In genomic region chr7:123784263-123784662, GRCh38 we compare ENCODE assay signal across 20 cellular contexts. TPM values are rescaled to one million over a fixed set of nuclear protein-coding genes. Genes with fewer than 3 reads are reported as not detected.
DNase-seq lines count a peak whose midpoint lies in the region; ATAC-seq and TF ChIP-seq lines count a peak whose summit lies in the region.
"Had no signal": no experiment of that assay in that cellular context is flagged by ENCODE, and none has a peak within 500 bp of the region (broad histone marks: within the 10 kb centered on the region; RNA-seq: fewer than 3 reads in every experiment).

No MANE protein-coding gene starts in this region.

- H3K4me1 ChIP-seq in PC-3 (ENCODE audit: insufficient read depth, low read length) (peaks cover 28% of the 10 kb centered on the region), smooth muscle cell (ENCODE audit: low read depth) (no peaks in the 10 kb centered on the region), Peyer's patch (peaks cover 0 to 3% (median 0%) of the 10 kb centered on the region in 4 donors), ascending aorta (no peaks in the 10 kb centered on the region)
- H3K4me1 ChIP-seq: BE2C had no signal

- H3K27ac ChIP-seq in PC-3 (ENCODE audit: low read length) = peak overlapping the region; percentile 59
- H3K27ac ChIP-seq in smooth muscle cell (ENCODE audit: low read depth) = peak overlapping the region; percentile 16
- no peak overlapping the region for H3K27ac ChIP-seq in Peyer's patch
- H3K27ac ChIP-seq in ascending aorta = no peak overlapping the region
- H3K27ac ChIP-seq: thoracic aorta had no signal

- no peaks in the 10 kb centered on the region for H3F3A ChIP-seq in PC-3 (ENCODE audit: low read length, unreplicated experiment)
- H3F3A ChIP-seq in smooth muscle cell (ENCODE audit: low read depth) = no peaks in the 10 kb centered on the region

- H3K9ac ChIP-seq in PC-3 (ENCODE audit: low read length) (no peak overlapping the region), smooth muscle cell (ENCODE audit: low read depth) (no peak overlapping the region)
- H3K9ac ChIP-seq: SK-N-SH had no signal

- BruUV-seq in PC-3 (replicated peaks; lab: Mats Ljungman, UMichigan) = no TSS peak

- H3K9me3 ChIP-seq in PC-3 (ENCODE audit: low read length) = no peaks in the 10 kb centered on the region
- H3K9me3 ChIP-seq in smooth muscle cell (replicated peaks; ENCODE audit: low read depth) = no peaks in the 10 kb centered on the region
- no peaks in the 10 kb centered on the region for H3K9me3 ChIP-seq in Peyer's patch
- H3K9me3 ChIP-seq in ascending aorta = no peaks in the 10 kb centered on the region
- H3K9me3 ChIP-seq: BE2C, MG63, SK-N-SH, thoracic aorta had no signal

- no peaks in the 10 kb centered on the region for H3K27me3 ChIP-seq in PC-3 (ENCODE audit: low read length)
- H3K27me3 ChIP-seq in smooth muscle cell (ENCODE audit: low read depth) = no peaks in the 10 kb centered on the region
- H3K27me3 ChIP-seq in Peyer's patch = no peaks in the 10 kb centered on the region
- H3K27me3 ChIP-seq in ascending aorta = no peaks in the 10 kb centered on the region
- H3K27me3 ChIP-seq: BE2C, MG63 had no signal

- TF ChIP-seq POLR2A in Peyer's patch (IDR thresholded peaks at IDR 0.05) = no peak

- CTCF ChIA-PET in PC-3 (lab: Charles Lee) = interaction anchor here (0.7 kb wide), 1 partner anchor 92 kb away, joined by 3 read pairs; no protein-coding TSS in a partner anchor

- DNase-seq in PC-3 = no peak
- DNase-seq in epithelial cell of esophagus (ENCODE audit: low read depth) = peak; percentile 25
- DNase-seq in left colon = no peak
- no peak for DNase-seq in smooth muscle cell (lab: John Stamatoyannopoulos, UW; ENCODE audit: unreplicated experiment)
- no peak for DNase-seq in Peyer's patch
- no peak for DNase-seq in central memory CD4-positive, alpha-beta T cell
- DNase-seq in hepatic stellate cell (ENCODE audit: low spot score) = no peak
- DNase-seq in ascending aorta (ENCODE audit: low spot score in 2 of 2) = no peak
- DNase-seq: activated CD4-positive, alpha-beta T cell treated with anti-CD3 and anti-CD28 coated beads, Interleukin-2, amount 50 U/mL, for 1 hour; activated naive CD4-positive, alpha-beta T cell treated with anti-CD3 and anti-CD28 coated beads, Interleukin-2, amount 50 U/mL, for 16 hours; activated T-cell treated with anti-CD3 and anti-CD28 coated beads for 4 hours; BE2C; effector memory CD4-positive, alpha-beta T cell; HFFc6; MG63; NCI-H1694 treated with DMSO at 0.1 percent for 48 hours; SK-N-SH; stimulated activated CD4-positive, alpha-beta T cell treated with anti-CD3 and anti-CD28 coated beads, Interleukin-4, amount 100 ng/mL, for 24 hours; stimulated activated CD8-positive, alpha-beta memory T cell treated with anti-CD3 and anti-CD28 coated beads, Interleukin-4, amount 100 ng/mL, for 48 hours had no signal

- intact Hi-C loops in PC-3 (cut with micrococcal nuclease) (loop anchor here (2.0 to 5.0 kb wide), 3 partner anchors 37 to 102 kb away; partner anchors contain the start of gene WASL), left colon (cut with DNase I, micrococcal nuclease) (no loop called here), ascending aorta (cut with DNase I) (no loop called here)

- ATAC-seq in PC-3 (peak; percentile 37; the same call in 1 of the 2 replicates), left colon (peak; percentile 19)

- H3K4me2 ChIP-seq in PC-3 (ENCODE audit: low read length) (peak overlapping the region; percentile 9; the same call in 1 of the 2 replicates), smooth muscle cell (no peak overlapping the region)
- H3K4me2 ChIP-seq: SK-N-SH had no signal

- H3K79me2 ChIP-seq in PC-3 (ENCODE audit: low read length) (no peaks in the 10 kb centered on the region), smooth muscle cell (ENCODE audit: low read depth) (no peaks in the 10 kb centered on the region)

- no peaks in the 10 kb centered on the region for H4K20me1 ChIP-seq in PC-3 (ENCODE audit: low read length)
- H4K20me1 ChIP-seq in smooth muscle cell (ENCODE audit: low read depth) = no peaks in the 10 kb centered on the region

- TF ChIP-seq CTCF in PC-3 (conservative IDR thresholded peaks at IDR 0.05; ENCODE audit: low read depth, low read length) (no peak), epithelial cell of esophagus (IDR thresholded peaks at IDR 0.05; ENCODE audit: insufficient read depth, low read depth, low read length, missing control alignments) (no peak), smooth muscle cell (IDR thresholded peaks at IDR 0.05; ENCODE audit: borderline replicate concordance, insufficient read depth, poor library complexity, severe bottlenecking) (no peak), Peyer's patch (IDR thresholded peaks at IDR 0.05) (no peak), ascending aorta (IDR thresholded peaks at IDR 0.05) (no peak)

- H3K36me3 ChIP-seq in PC-3 (ENCODE audit: low read depth, low read length) (no peaks in the 10 kb centered on the region), smooth muscle cell (ENCODE audit: low read depth) (no peaks in the 10 kb centered on the region), Peyer's patch (no peaks in the 10 kb centered on the region), ascending aorta (no peaks in the 10 kb centered on the region)
- H3K36me3 ChIP-seq: BE2C, MG63, thoracic aorta had no signal

- POLR2A ChIA-PET in PC-3 (lab: Charles Lee; ENCODE audit: unreplicated experiment) = interaction anchor here (0.5 to 0.7 kb wide), 5 partner anchors 33 to 465 kb away, joined by 3 to 4 read pairs (median 3); partner anchors contain the start of gene WASL

- H3K9me2 ChIP-seq in PC-3 (replicated peaks; ENCODE audit: low read length) = no peaks in the 10 kb centered on the region

- no peak overlapping the region for H3K4me3 ChIP-seq in PC-3 (ENCODE audit: low read length)
- no peak overlapping the region for H3K4me3 ChIP-seq in epithelial cell of esophagus (ENCODE audit: low read length)
- H3K4me3 ChIP-seq in smooth muscle cell = no peak overlapping the region
- H3K4me3 ChIP-seq in Peyer's patch = no peak overlapping the region
- H3K4me3 ChIP-seq in ascending aorta = no peak overlapping the region
- H3K4me3 ChIP-seq: MG63, thoracic aorta had no signal

- H2AFZ ChIP-seq in PC-3 (ENCODE audit: low read length) (0 out of 2 replicates have a peak overlapping the region, but pooled peaks have one; percentile 13), smooth muscle cell (ENCODE audit: low read depth) (peak overlapping the region; percentile 59)

RNA-seq across cellular contexts. Expression of gene WASL, which starts 35.5 kb away (rescaled TPM):
- total RNA-seq in PC-3 (2014; rRNA removed) (8.5 and 10.9 TPM in 2 replicates), left colon (100 to 1,000 TPM in 1 of 2 donors, 10 to 100 TPM in 1; 93.3 to 108 TPM), smooth muscle cell (32.0 and 35.3 TPM in 2 replicates), Peyer's patch (10 to 100 TPM; 33.8 to 60.2 (median 51.5) TPM), ascending aorta (23.7 TPM)
- polyA plus RNA-seq in smooth muscle cell = 22.7 and 25.7 TPM in 2 replicates

Comparison
In these comparisons a context has a peak if more than half of its experiments do, and no peak if none do; other contexts are left out.
1. H3K27ac ChIP-seq: peak in PC-3 (single experiment) and smooth muscle cell (single experiment); none in Peyer's patch (0 of 4) and ascending aorta (0 of 2).